18 cellular contexts compared by ENCODE assay signal in the genomic region with DNA sequence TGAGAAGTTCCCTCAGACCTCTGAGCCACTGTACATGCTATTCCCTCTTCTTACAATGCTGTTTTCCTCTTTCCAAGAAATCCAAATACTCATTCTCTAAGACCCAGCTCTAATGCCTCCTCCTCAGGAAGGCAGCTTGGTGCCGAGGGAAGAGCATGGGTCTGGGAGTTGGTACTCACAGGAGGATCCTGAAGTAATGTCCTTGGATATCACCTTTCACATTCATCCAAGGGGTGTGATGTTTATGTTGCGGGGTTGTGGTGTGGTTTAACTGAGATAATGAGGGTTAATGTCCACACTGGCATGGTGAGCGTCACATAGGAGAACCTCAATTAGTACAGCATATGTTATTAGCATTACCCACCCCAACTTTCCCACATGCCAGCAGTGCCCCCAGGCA. TPM values are rescaled to one million over a fixed set of nuclear protein-coding genes. Genes with fewer than 3 reads are reported as not detected.
DNase-seq lines count a peak whose midpoint lies in the region; ATAC-seq, FAIRE-seq and TF ChIP-seq lines count a peak whose summit lies in the region.
"Had no signal": no experiment of that assay in that cellular context is flagged by ENCODE, and none has a peak within 500 bp of the region (broad histone marks: within the 10 kb centered on the region; RNA-seq: fewer than 3 reads in every experiment).

No MANE protein-coding gene starts in this region.

- H3K4me3 Mint-ChIP-seq in activated CD4-positive, alpha-beta T cell treated with anti-CD3 and anti-CD28 coated beads, Interleukin-2, amount 10 ng/mL, durations not matched to agents 24 days and 14 days = no peak overlapping the region
- H3K4me3 Mint-ChIP-seq in natural killer cell treated with Interleukin-12 subunit alpha and Interleukin-12 subunit beta and Interleukin-15 and Interleukin-18, amount 100 ng/mL, for 72 hours = no peak overlapping the region
- H3K4me3 Mint-ChIP-seq in natural killer cell = no peak overlapping the region
- H3K4me3 Mint-ChIP-seq: CD8-positive, alpha-beta T cell; H9 had no signal

- WGBS in small intestine, 3 donors = 49 to 82% (median 72%) methylated on average over 3 of the region's 3 CpGs

- no peaks in the 10 kb centered on the region for H3K4me1 ChIP-seq in small intestine (ENCODE audit: control insufficient read depth in 2 of 2, insufficient read depth in 1 of 2, low read depth in 1 of 2, low read length in 1 of 2)
- H3K4me1 ChIP-seq: A549 had no signal

- H3K4me3 ChIP-seq in small intestine (ENCODE audit: low read depth in 1 of 2, low read length in 2 of 2) = no peak overlapping the region
- H3K4me3 ChIP-seq: A549 had no signal

- H3K27ac Mint-ChIP-seq in activated CD4-positive, alpha-beta T cell treated with anti-CD3 and anti-CD28 coated beads, Interleukin-2, amount 10 ng/mL, durations not matched to agents 24 days and 14 days = no peak overlapping the region
- H3K27ac Mint-ChIP-seq in natural killer cell treated with Interleukin-12 subunit alpha and Interleukin-12 subunit beta and Interleukin-15 and Interleukin-18, amount 100 ng/mL, for 72 hours = peak overlapping the region; percentile 22 to 33
- peak overlapping the region in 1 of 2 donors; percentile 92 for H3K27ac Mint-ChIP-seq in natural killer cell
- H3K27ac Mint-ChIP-seq: CD8-positive, alpha-beta T cell; H9 had no signal

- no peaks in the 10 kb centered on the region for H3K27me3 Mint-ChIP-seq in activated CD4-positive, alpha-beta T cell treated with anti-CD3 and anti-CD28 coated beads, Interleukin-2, amount 10 ng/mL, durations not matched to agents 24 days and 14 days
- peaks cover 0 to 9% of the 10 kb centered on the region in 2 donors for H3K27me3 Mint-ChIP-seq in natural killer cell treated with Interleukin-12 subunit alpha and Interleukin-12 subunit beta and Interleukin-15 and Interleukin-18, amount 100 ng/mL, for 72 hours
- no peaks in the 10 kb centered on the region for H3K27me3 Mint-ChIP-seq in natural killer cell (ENCODE audit: low read depth in 2 of 2)

- peak; percentile 50 for DNase-seq in activated CD4-positive, alpha-beta T cell treated with anti-CD3 and anti-CD28 coated beads, Interleukin-2, amount 10 ng/mL, durations not matched to agents 24 days and 14 days
- DNase-seq in activated CD4-positive, alpha-beta T cell treated with anti-CD3 and anti-CD28 coated beads, Interleukin-2, amount 50 U/mL, for 48 hours = no peak
- no peak for DNase-seq in natural killer cell treated with Interleukin-12 subunit alpha and Interleukin-12 subunit beta and Interleukin-15 and Interleukin-18, amount 100 ng/mL, for 72 hours (ENCODE audit: low spot score)
- DNase-seq in natural killer cell (no peak), small intestine (peak; percentile 18), C1 segment of cervical spinal cord (lab: John Stamatoyannopoulos, UW) (no peak)
- DNase-seq: AML-193; Calu3; CD8-positive, alpha-beta T cell; DMS79 treated with DMSO at 0.1 percent for 48 hours; GF-D8; H9; IMR-90 had no signal

- H3K27ac ChIP-seq in small intestine (ENCODE audit: low read depth in 1 of 2, low read length in 1 of 2) = no peak overlapping the region
- H3K27ac ChIP-seq: 22Rv1, A549 had no signal

- H3K27me3 ChIP-seq in small intestine (ENCODE audit: control insufficient read depth in 2 of 2, insufficient read depth in 2 of 2, low read length in 2 of 2) = no peaks in the 10 kb centered on the region

- no peaks in the 10 kb centered on the region for H3K9me3 Mint-ChIP-seq in activated CD4-positive, alpha-beta T cell treated with anti-CD3 and anti-CD28 coated beads, Interleukin-2, amount 10 ng/mL, durations not matched to agents 24 days and 14 days
- H3K9me3 Mint-ChIP-seq in natural killer cell treated with Interleukin-12 subunit alpha and Interleukin-12 subunit beta and Interleukin-15 and Interleukin-18, amount 100 ng/mL, for 72 hours = no peaks in the 10 kb centered on the region
- H3K9me3 Mint-ChIP-seq in natural killer cell = no peaks in the 10 kb centered on the region
- H3K9me3 Mint-ChIP-seq: CD8-positive, alpha-beta T cell; H9 had no signal

- FAIRE-seq in small intestine (lab: Jason Lieb, UNC) = no peak
- FAIRE-seq: A549, H1, HTR-8/SVneo had no signal

- peaks cover 7% of the 10 kb centered on the region for H3K4me1 Mint-ChIP-seq in activated CD4-positive, alpha-beta T cell treated with anti-CD3 and anti-CD28 coated beads, Interleukin-2, amount 10 ng/mL, durations not matched to agents 24 days and 14 days
- peaks cover 7 to 27% of the 10 kb centered on the region in 2 donors for H3K4me1 Mint-ChIP-seq in natural killer cell treated with Interleukin-12 subunit alpha and Interleukin-12 subunit beta and Interleukin-15 and Interleukin-18, amount 100 ng/mL, for 72 hours (ENCODE audit: low read depth in 2 of 2)
- H3K4me1 Mint-ChIP-seq in natural killer cell = peaks cover 23 to 35% of the 10 kb centered on the region in 2 donors

- no peaks in the 10 kb centered on the region for H3K36me3 ChIP-seq in small intestine (ENCODE audit: control insufficient read depth in 2 of 2, insufficient read depth in 2 of 2, low read length in 2 of 2)

- no peaks in the 10 kb centered on the region for H3K36me3 Mint-ChIP-seq in activated CD4-positive, alpha-beta T cell treated with anti-CD3 and anti-CD28 coated beads, Interleukin-2, amount 10 ng/mL, durations not matched to agents 24 days and 14 days (ENCODE audit: low read depth)
- H3K36me3 Mint-ChIP-seq in natural killer cell treated with Interleukin-12 subunit alpha and Interleukin-12 subunit beta and Interleukin-15 and Interleukin-18, amount 100 ng/mL, for 72 hours = no peaks in the 10 kb centered on the region
- H3K36me3 Mint-ChIP-seq in natural killer cell = no peaks in the 10 kb centered on the region
- H3K36me3 Mint-ChIP-seq: CD8-positive, alpha-beta T cell had no signal

- no peak for TF ChIP-seq CTCF in natural killer cell (IDR thresholded peaks at IDR 0.05)

- TF ChIP-seq POLR2A in GM18505 (IDR thresholded peaks at IDR 0.05; ENCODE audit: borderline replicate concordance, extremely low read depth, insufficient read depth, insufficient read length) = no peak

- ATAC-seq in natural killer cell treated with Interleukin-12 subunit alpha and Interleukin-12 subunit beta and Interleukin-15 and Interleukin-18, amount 100 ng/mL, for 72 hours = no peak
- ATAC-seq in natural killer cell = no peak
- ATAC-seq in GM18505 (IDR thresholded peaks at IDR 0.05; ENCODE audit: unreplicated experiment) = no peak
- ATAC-seq: A549; CD8-positive, alpha-beta T cell had no signal

- intact Hi-C loops in activated CD4-positive, alpha-beta T cell treated with anti-CD3 and anti-CD28 coated beads, Interleukin-2, amount 10 ng/mL, durations not matched to agents 24 days and 14 days (cut with micrococcal nuclease) = no loop called here
- intact Hi-C loops in natural killer cell (cut with micrococcal nuclease) = no loop called here

- H3K9me3 ChIP-seq in small intestine (ENCODE audit: control insufficient read depth, low read depth) = no peaks in the 10 kb centered on the region
- H3K9me3 ChIP-seq: A549 had no signal

RNA-seq across cellular contexts. Expression of gene MYL3, which starts 31.9 kb away (rescaled TPM):
- not detected in 2 replicates for total RNA-seq in activated CD4-positive, alpha-beta T cell treated with anti-CD3 and anti-CD28 coated beads, Interleukin-2, amount 10 ng/mL, durations not matched to agents 24 days and 14 days
- not detected for total RNA-seq in natural killer cell treated with Interleukin-12 subunit alpha and Interleukin-12 subunit beta and Interleukin-15 and Interleukin-18, amount 100 ng/mL, for 72 hours
- not detected for total RNA-seq in natural killer cell
- polyA plus RNA-seq in small intestine = 10 to 100 TPM in 1 of 3 donors, 1 to 10 TPM in 2; 1.4 to 81.6 (median 9.2) TPM
- total RNA-seq: Calu3; CD8-positive, alpha-beta T cell; H1; IMR-90 had no signal

RNA-seq across cellular contexts. Expression of gene PTH1R, which starts 46.2 kb away (rescaled TPM):
- total RNA-seq in activated CD4-positive, alpha-beta T cell treated with anti-CD3 and anti-CD28 coated beads, Interleukin-2, amount 10 ng/mL, durations not matched to agents 24 days and 14 days = not detected in 2 replicates
- not detected for total RNA-seq in natural killer cell treated with Interleukin-12 subunit alpha and Interleukin-12 subunit beta and Interleukin-15 and Interleukin-18, amount 100 ng/mL, for 72 hours
- not detected for total RNA-seq in natural killer cell
- 1 to 10 TPM in 2 of 3 donors, under 1 TPM in 1; 0.67 to 5.4 (median 1.6) TPM for polyA plus RNA-seq in small intestine
- total RNA-seq: Calu3; CD8-positive, alpha-beta T cell had no signal

Comparison
In these comparisons a context has a peak if more than half of its experiments do, and no peak if none do; other contexts are left out.
1. DNase-seq: peak in activated CD4-positive, alpha-beta T cell treated with anti-CD3 and anti-CD28 coated beads, Interleukin-2, amount 10 ng/mL, durations not matched to agents 24 days and 14 days (single experiment) and small intestine (single experiment); none in activated CD4-positive, alpha-beta T cell treated with anti-CD3 and anti-CD28 coated beads, Interleukin-2, amount 50 U/mL, for 48 hours (0 of 2), natural killer cell treated with Interleukin-12 subunit alpha and Interleukin-12 subunit beta and Interleukin-15 and Interleukin-18, amount 100 ng/mL, for 72 hours (single experiment), natural killer cell (single experiment) and C1 segment of cervical spinal cord (0 of 14).